24 cellular contexts compared by ENCODE assay signal in the genomic region with DNA sequence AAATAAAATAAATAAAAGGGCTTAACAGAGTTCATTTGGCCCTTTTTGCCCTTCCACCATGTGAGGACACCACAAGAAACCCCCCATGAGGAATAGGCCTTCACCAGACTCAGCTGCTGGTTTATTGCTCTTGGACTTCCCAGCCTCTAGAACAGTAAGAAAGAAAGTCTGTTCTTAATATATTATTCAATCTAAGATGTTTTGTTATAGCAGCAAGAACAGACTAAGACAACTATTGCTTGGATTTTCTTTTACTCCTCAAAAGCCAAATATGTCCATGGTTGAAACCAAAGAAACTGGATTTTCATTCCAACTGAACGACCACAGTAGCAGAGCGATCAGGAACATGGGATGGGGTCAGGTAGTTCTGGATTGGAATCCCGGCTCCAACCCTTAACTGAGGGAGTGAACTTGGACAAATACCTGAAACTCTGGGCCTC.
"Had no signal": no experiment of that assay in that cellular context is flagged by ENCODE, and none has a peak within 500 bp of the region (broad histone marks: within the 10 kb centered on the region; RNA-seq: fewer than 3 reads in every experiment).

No MANE protein-coding gene starts in this region.

- H3K9me3 Mint-ChIP-seq: memory B cell had no signal

- H3K4me2 ChIP-seq: neural progenitor cell had no signal

- H3K27ac Mint-ChIP-seq: dendritic cell treated with granulocyte-macrophage colony-stimulating factor and Interleukin-4, amounts not matched to agents 40 ng/mL and 50 ng/mL, for 4 days; memory B cell; mesothelial cell of epicardium; naive thymus-derived CD4-positive, alpha-beta T cell; nephron; neural progenitor cell; progenitor cell of endocrine pancreas; stimulated activated memory B cell treated with anti-CD40 and anti-IgM and Interleukin-4, amounts not matched to agents 10 μg/mL and 1 μg/mL and 100 μg/mL, for 72 hours; type B pancreatic cell had no signal

- H3K27me3 Mint-ChIP-seq: dendritic cell treated with granulocyte-macrophage colony-stimulating factor and Interleukin-4, amounts not matched to agents 40 ng/mL and 50 ng/mL, for 4 days; memory B cell; naive thymus-derived CD4-positive, alpha-beta T cell; progenitor cell of endocrine pancreas; stimulated activated memory B cell treated with anti-CD40 and anti-IgM and Interleukin-4, amounts not matched to agents 10 μg/mL and 1 μg/mL and 100 μg/mL, for 72 hours; type B pancreatic cell had no signal

- H3K4me3 Mint-ChIP-seq: dendritic cell treated with granulocyte-macrophage colony-stimulating factor and Interleukin-4, amounts not matched to agents 40 ng/mL and 50 ng/mL, for 4 days; memory B cell; mesothelial cell of epicardium; naive thymus-derived CD4-positive, alpha-beta T cell; nephron; neural progenitor cell; stimulated activated memory B cell treated with anti-CD40 and anti-IgM and Interleukin-4, amounts not matched to agents 10 μg/mL and 1 μg/mL and 100 μg/mL, for 72 hours; type B pancreatic cell had no signal

- H3K36me3 ChIP-seq: colonic mucosa, neural progenitor cell, right atrium auricular region, sigmoid colon, tibial artery had no signal

- H3K27ac ChIP-seq: colonic mucosa, neural progenitor cell, parathyroid adenoma, right atrium auricular region, sigmoid colon, testis, tibial artery had no signal

- H2AFZ ChIP-seq: neural progenitor cell, parathyroid adenoma had no signal

- H3K9me3 ChIP-seq: colonic mucosa, mucosa of descending colon, sigmoid colon, testis had no signal

- H3K36me3 Mint-ChIP-seq: mesothelial cell of epicardium; stimulated activated memory B cell treated with anti-CD40 and anti-IgM and Interleukin-4, amounts not matched to agents 10 μg/mL and 1 μg/mL and 100 μg/mL, for 72 hours had no signal

- H3K27me3 ChIP-seq: colonic mucosa, neural progenitor cell, right atrium auricular region, sigmoid colon, testis, tibial artery had no signal

- DNase-seq: colonic mucosa; effector memory CD4-positive, alpha-beta T cell; head of caudate nucleus; kidney; mucosa of descending colon; naive thymus-derived CD4-positive, alpha-beta T cell; sigmoid colon; stimulated activated CD4-positive, alpha-beta T cell treated with anti-CD3 and anti-CD28 coated beads, Interleukin-2, amount 100 ng/mL, for 24 hours; stimulated activated CD4-positive, alpha-beta T cell treated with anti-CD3 and anti-CD28 coated beads, Interleukin-4, amount 100 ng/mL, for 24 hours; stimulated activated naive CD8-positive, alpha-beta T cell treated with anti-CD3 and anti-CD28 coated beads, Interleukin-15, Interleukin-2, amounts not matched to agents 100 U/mL and 50 U/mL, for 24 hours; substantia nigra; testis; tibial artery had no signal

- H3K4me3 ChIP-seq: colonic mucosa, lung, mucosa of descending colon, neural progenitor cell, right atrium auricular region, sigmoid colon, testis, tibial artery had no signal

- H3K4me1 Mint-ChIP-seq: memory B cell; nephron; stimulated activated memory B cell treated with anti-CD40 and anti-IgM and Interleukin-4, amounts not matched to agents 10 μg/mL and 1 μg/mL and 100 μg/mL, for 72 hours had no signal

- H3K79me2 ChIP-seq: parathyroid adenoma had no signal

- ATAC-seq: mucosa of descending colon; naive thymus-derived CD4-positive, alpha-beta T cell; stimulated activated memory B cell treated with anti-CD40 and anti-IgM and Interleukin-4, amounts not matched to agents 10 μg/mL and 1 μg/mL and 100 μg/mL, for 72 hours; stimulated activated naive CD8-positive, alpha-beta T cell treated with anti-CD3 and anti-CD28 coated beads, Interleukin-15, Interleukin-2, amounts not matched to agents 100 U/mL and 50 U/mL, for 24 hours had no signal

- H3K4me1 ChIP-seq: colonic mucosa, parathyroid adenoma, right atrium auricular region, sigmoid colon, testis had no signal
